Comparison of ENCODE assay signal across 1 cellular context in the genomic region with DNA sequence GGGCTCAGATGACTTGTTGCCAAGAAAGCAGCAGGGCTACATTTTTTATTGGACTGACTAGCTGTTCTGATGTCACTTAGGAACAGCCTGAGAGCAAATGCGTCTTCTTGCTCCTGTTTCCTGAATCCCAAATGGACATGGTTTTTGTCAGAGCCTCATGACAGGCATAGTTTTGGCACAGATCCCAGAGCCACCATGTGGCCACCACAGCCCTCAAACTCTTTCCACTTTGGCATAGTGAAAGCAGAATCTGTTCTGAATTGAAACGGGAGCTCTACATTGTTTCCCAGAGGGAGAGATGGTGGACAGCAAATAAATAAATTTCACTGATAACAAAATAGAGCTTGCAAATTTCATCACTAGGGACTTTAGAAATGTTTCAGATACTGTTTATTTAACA.
TF ChIP-seq lines count a peak whose summit lies in the region.

No MANE protein-coding gene starts in this region.

TF ChIP-seq in HEK293, 187 proteins besides CTCF, POLR2A, EP300 and RAD21 (continued from another document):
- TF ChIP-seq, protein P1, sequence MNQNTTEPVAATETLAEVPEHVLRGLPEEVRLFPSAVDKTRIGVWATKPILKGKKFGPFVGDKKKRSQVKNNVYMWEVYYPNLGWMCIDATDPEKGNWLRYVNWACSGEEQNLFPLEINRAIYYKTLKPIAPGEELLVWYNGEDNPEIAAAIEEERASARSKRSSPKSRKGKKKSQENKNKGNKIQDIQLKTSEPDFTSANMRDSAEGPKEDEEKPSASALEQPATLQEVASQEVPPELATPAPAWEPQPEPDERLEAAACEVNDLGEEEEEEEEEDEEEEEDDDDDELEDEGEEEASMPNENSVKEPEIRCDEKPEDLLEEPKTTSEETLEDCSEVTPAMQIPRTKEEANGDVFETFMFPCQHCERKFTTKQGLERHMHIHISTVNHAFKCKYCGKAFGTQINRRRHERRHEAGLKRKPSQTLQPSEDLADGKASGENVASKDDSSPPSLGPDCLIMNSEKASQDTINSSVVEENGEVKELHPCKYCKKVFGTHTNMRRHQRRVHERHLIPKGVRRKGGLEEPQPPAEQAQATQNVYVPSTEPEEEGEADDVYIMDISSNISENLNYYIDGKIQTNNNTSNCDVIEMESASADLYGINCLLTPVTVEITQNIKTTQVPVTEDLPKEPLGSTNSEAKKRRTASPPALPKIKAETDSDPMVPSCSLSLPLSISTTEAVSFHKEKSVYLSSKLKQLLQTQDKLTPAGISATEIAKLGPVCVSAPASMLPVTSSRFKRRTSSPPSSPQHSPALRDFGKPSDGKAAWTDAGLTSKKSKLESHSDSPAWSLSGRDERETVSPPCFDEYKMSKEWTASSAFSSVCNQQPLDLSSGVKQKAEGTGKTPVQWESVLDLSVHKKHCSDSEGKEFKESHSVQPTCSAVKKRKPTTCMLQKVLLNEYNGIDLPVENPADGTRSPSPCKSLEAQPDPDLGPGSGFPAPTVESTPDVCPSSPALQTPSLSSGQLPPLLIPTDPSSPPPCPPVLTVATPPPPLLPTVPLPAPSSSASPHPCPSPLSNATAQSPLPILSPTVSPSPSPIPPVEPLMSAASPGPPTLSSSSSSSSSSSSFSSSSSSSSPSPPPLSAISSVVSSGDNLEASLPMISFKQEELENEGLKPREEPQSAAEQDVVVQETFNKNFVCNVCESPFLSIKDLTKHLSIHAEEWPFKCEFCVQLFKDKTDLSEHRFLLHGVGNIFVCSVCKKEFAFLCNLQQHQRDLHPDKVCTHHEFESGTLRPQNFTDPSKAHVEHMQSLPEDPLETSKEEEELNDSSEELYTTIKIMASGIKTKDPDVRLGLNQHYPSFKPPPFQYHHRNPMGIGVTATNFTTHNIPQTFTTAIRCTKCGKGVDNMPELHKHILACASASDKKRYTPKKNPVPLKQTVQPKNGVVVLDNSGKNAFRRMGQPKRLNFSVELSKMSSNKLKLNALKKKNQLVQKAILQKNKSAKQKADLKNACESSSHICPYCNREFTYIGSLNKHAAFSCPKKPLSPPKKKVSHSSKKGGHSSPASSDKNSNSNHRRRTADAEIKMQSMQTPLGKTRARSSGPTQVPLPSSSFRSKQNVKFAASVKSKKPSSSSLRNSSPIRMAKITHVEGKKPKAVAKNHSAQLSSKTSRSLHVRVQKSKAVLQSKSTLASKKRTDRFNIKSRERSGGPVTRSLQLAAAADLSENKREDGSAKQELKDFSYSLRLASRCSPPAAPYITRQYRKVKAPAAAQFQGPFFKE (tag by site-specific recombination; IDR thresholded peaks at IDR 0.05; ENCODE audit: borderline replicate concordance) = no peak
- no peak for TF ChIP-seq ZNF423 (tag by site-specific recombination; IDR thresholded peaks at IDR 0.05)
- TF ChIP-seq ZEB2 (tag by site-specific recombination; IDR thresholded peaks at IDR 0.05) = 0 out of 2 replicates have a peak, but pooled peaks have one; percentile 26
- TF ChIP-seq ZNF426 (tag by site-specific recombination; IDR thresholded peaks at IDR 0.05) = no peak
- peak; percentile 44; the same call in 1 of the 2 replicates for TF ChIP-seq FEZF1 (tag by site-specific recombination; IDR thresholded peaks at IDR 0.05)
- 0 out of 2 replicates have a peak, but pooled peaks have one; percentile 44 for TF ChIP-seq SCRT2 (tag by site-specific recombination; IDR thresholded peaks at IDR 0.05)
- peak; percentile 78 for TF ChIP-seq ZNF629 (tag by site-specific recombination; IDR thresholded peaks at IDR 0.05)
- peak; percentile 85 for TF ChIP-seq ZBTB21 (tag by site-specific recombination; IDR thresholded peaks at IDR 0.05)
- no peak for TF ChIP-seq ZNF560 (tag by site-specific recombination; IDR thresholded peaks at IDR 0.05; ENCODE audit: borderline replicate concordance)
- no peak for TF ChIP-seq ZXDB (tag by site-specific recombination; IDR thresholded peaks at IDR 0.05)
- TF ChIP-seq SP7 (tag by site-specific recombination; IDR thresholded peaks at IDR 0.05) = no peak
- no peak for TF ChIP-seq ZSCAN23 (tag by site-specific recombination; IDR thresholded peaks at IDR 0.05)
- 0 out of 2 replicates have a peak, but pooled peaks have one; percentile 32 for TF ChIP-seq OSR2 (tag by site-specific recombination; IDR thresholded peaks at IDR 0.05)
- TF ChIP-seq GLIS1 (tag by site-specific recombination; IDR thresholded peaks at IDR 0.05) = peak; percentile 29; the same call in 1 of the 2 replicates
- TF ChIP-seq ZNF354C (tag by site-specific recombination; IDR thresholded peaks at IDR 0.05; ENCODE audit: borderline replicate concordance, low read depth) = no peak
- TF ChIP-seq, protein P2, sequence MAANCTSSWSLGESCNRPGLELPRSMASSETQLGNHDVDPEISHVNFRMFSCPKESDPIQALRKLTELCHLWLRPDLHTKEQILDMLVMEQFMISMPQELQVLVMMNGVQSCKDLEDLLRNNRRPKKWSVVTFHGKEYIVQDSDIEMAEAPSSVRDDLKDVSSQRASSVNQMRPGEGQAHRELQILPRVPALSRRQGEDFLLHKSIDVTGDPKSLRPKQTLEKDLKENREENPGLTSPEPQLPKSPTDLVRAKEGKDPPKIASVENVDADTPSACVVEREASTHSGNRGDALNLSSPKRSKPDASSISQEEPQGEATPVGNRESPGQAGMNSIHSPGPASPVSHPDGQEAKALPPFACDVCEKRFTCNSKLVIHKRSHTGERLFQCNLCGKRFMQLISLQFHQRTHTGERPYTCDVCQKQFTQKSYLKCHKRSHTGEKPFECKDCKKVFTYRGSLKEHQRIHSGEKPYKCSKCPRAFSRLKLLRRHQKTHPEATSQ (tag by site-specific recombination; IDR thresholded peaks at IDR 0.05) = no peak
- no peak for TF ChIP-seq ZNF266 (tag by site-specific recombination; IDR thresholded peaks at IDR 0.05; ENCODE audit: low read depth)
- no peak for TF ChIP-seq ZNF280D (tag by site-specific recombination; IDR thresholded peaks at IDR 0.05)
- TF ChIP-seq ZNF544 (tag by site-specific recombination; IDR thresholded peaks at IDR 0.05) = no peak
- peak; percentile 42 for TF ChIP-seq ZIC2 (tag by site-specific recombination; IDR thresholded peaks at IDR 0.05)
- no peak for TF ChIP-seq SETDB1 (IDR thresholded peaks at IDR 0.05; ENCODE audit: insufficient read length, low read length)
- no peak for TF ChIP-seq PRDM4 (tag by site-specific recombination; IDR thresholded peaks at IDR 0.05)
TF ChIP-seq in HEK293: peak in this region for 9.
